8 cellular contexts compared by ENCODE assay signal in the genomic region with DNA sequence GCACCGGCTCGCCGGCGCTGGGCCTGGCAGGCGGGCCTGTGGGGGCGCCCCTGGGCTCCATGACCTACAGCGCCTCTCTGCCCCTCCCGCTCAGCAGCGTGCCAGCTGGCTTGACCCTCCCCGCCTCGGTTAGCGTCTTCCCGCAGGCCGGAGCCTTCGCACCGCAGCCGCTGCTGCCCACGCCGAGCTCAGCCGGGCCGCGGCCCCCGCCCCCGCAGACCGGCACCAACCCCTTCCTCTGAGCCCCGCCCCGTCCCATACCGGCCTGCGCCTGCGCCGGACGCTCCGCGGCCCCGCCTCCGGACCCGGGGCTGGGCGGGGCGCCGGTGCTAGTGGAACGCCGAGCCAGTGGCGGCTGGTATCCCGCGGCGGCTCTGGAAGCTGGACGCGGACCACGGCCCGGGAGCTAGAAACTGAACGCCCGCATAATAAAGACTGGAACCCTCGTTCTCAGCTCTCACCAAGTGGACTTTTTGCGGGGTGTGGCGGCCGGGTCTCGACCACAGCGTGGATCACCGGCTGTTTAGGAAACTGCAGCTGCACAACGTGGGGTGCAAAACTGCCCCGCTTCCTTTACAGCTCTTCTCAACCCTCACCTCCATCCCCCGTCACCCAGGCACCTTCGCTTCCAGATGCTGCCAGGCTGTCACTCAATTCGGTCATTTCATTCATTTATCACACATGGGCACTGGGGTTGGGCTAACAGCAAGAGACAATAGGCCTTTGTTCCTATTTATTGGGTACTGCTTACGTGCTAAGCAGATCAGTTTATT. TPM values are rescaled to one million over a fixed set of nuclear protein-coding genes. Genes with fewer than 3 reads are reported as not detected.
DNase-seq lines count a peak whose midpoint lies in the region; ATAC-seq and TF ChIP-seq lines count a peak whose summit lies in the region.

No MANE protein-coding gene starts in this region.

- H3K36me3 ChIP-seq in DOHH2 (ENCODE audit: control insufficient read depth, low read length), result no peaks in the 10 kb centered on the region
- H3K36me3 ChIP-seq in KMS-11 (ENCODE audit: insufficient read depth), result no peaks in the 10 kb centered on the region
- H3K36me3 ChIP-seq in neuron (ENCODE audit: insufficient read depth, low read length), result no peaks in the 10 kb centered on the region

- TF ChIP-seq CTCF in DOHH2 (IDR thresholded peaks at IDR 0.05; ENCODE audit: low read depth, low read length, poor library complexity, severe bottlenecking), result peak; percentile 52
- TF ChIP-seq CTCF in KMS-11 (conservative IDR thresholded peaks at IDR 0.05; ENCODE audit: low read depth, low read length), result no peak
- peak; percentile 24 for TF ChIP-seq CTCF in foreskin keratinocyte (conservative IDR thresholded peaks at IDR 0.05)

- peak; percentile 62 for TF ChIP-seq POLR2A in Raji (IDR thresholded peaks at IDR 0.05; ENCODE audit: insufficient read depth, low read depth, low read length)

- peak overlapping the region; percentile 0; the same call in 1 of the 2 replicates for H3K9ac ChIP-seq in KMS-11

- H3K9me3 ChIP-seq in DOHH2 (ENCODE audit: control insufficient read depth, insufficient read depth, low read length) (no peaks in the 10 kb centered on the region), neuron (ENCODE audit: low read length) (no peaks in the 10 kb centered on the region)

- peak; percentile 81 for ATAC-seq in GM21737 (IDR thresholded peaks at IDR 0.05; ENCODE audit: unreplicated experiment)
- ATAC-seq in foreskin keratinocyte, result peak; percentile 49

- no peaks in the 10 kb centered on the region for H3F3A ChIP-seq in DOHH2 (ENCODE audit: control insufficient read depth, insufficient read depth)

- H3K4me3 ChIP-seq in DOHH2 (ENCODE audit: low read length) (peak overlapping the region; percentile 85), KMS-11 (IDR thresholded peaks at IDR 0.05; ENCODE audit: insufficient read depth, low read depth, low read length) (no peak overlapping the region), neuron (ENCODE audit: low read length) (peak overlapping the region; percentile 56)

- H3K79me2 ChIP-seq in DOHH2 (ENCODE audit: control insufficient read depth, low read length), result no peaks in the 10 kb centered on the region
- no peaks in the 10 kb centered on the region for H3K79me2 ChIP-seq in KMS-11 (ENCODE audit: insufficient read depth, low read depth)

- H2AFZ ChIP-seq in KMS-11 (ENCODE audit: low read depth) (peak overlapping the region; percentile 93), neuron (ENCODE audit: low read depth, low read length) (peak overlapping the region; percentile 68)

- H3K27me3 ChIP-seq in DOHH2 (ENCODE audit: control insufficient read depth, low read length) (peaks cover 16% of the 10 kb centered on the region; the same call in 1 of the 2 replicates), KMS-11 (ENCODE audit: insufficient read depth, low read depth) (peaks cover 17% of the 10 kb centered on the region; the same call in 1 of the 2 replicates), foreskin keratinocyte (no peaks in the 10 kb centered on the region), neuron (ENCODE audit: insufficient read depth, low read length) (peaks cover 8% of the 10 kb centered on the region)

- H4K20me1 ChIP-seq in DOHH2 (ENCODE audit: control insufficient read depth, insufficient read depth, low read depth, low read length) (peaks cover 3% of the 10 kb centered on the region; the same call in 1 of the 2 replicates), KMS-11 (ENCODE audit: insufficient read depth) (no peaks in the 10 kb centered on the region)

- peak; percentile 77 for DNase-seq in activated gamma-delta T cell treated with Interleukin-2 at 50 U/mL for 16 hours
- peak in 1 of 2 donors; percentile 62 for DNase-seq in foreskin keratinocyte
- peak; percentile 65 for DNase-seq in stromal cell of bone marrow (ENCODE audit: low read depth)

- H3K4me2 ChIP-seq in DOHH2 (ENCODE audit: low read length) (peak overlapping the region; percentile 73), KMS-11 (peak overlapping the region; percentile 71)

- H3K27ac ChIP-seq in DOHH2 (ENCODE audit: low read depth, low read length) (no peak overlapping the region), KMS-11 (no peak overlapping the region), foreskin keratinocyte (no peak overlapping the region)

- peaks cover 16% of the 10 kb centered on the region for H3K4me1 ChIP-seq in DOHH2 (ENCODE audit: control insufficient read depth, low read length)
- peaks cover 11% of the 10 kb centered on the region for H3K4me1 ChIP-seq in KMS-11 (ENCODE audit: low read depth, poor library complexity, severe bottlenecking)
- H3K4me1 ChIP-seq in foreskin keratinocyte, result peaks cover 23% of the 10 kb centered on the region
- peaks cover 29% of the 10 kb centered on the region for H3K4me1 ChIP-seq in neuron (ENCODE audit: insufficient read depth, low read length)

- no peaks in the 10 kb centered on the region for H3K9me2 ChIP-seq in DOHH2 (replicated peaks; ENCODE audit: control insufficient read depth, low read length)

RNA-seq across cellular contexts. Expression of a gene that starts 4.9 kb away (rescaled TPM):
- 33.8 and 53.6 TPM in 2 replicates for total RNA-seq in foreskin keratinocyte
- 25.1 and 46.4 TPM in 2 replicates for polyA plus RNA-seq in foreskin keratinocyte

RNA-seq across cellular contexts. Expression of a gene that starts 9.6 kb away (rescaled TPM):
- total RNA-seq in foreskin keratinocyte, result 124 and 225 TPM in 2 replicates
- 127 and 203 TPM in 2 replicates for polyA plus RNA-seq in foreskin keratinocyte

RNA-seq across cellular contexts. Expression of a gene that starts 18.4 kb away (rescaled TPM):
- total RNA-seq in foreskin keratinocyte, result 0.20 and 0.28 TPM in 2 replicates
- 0.07 and 0.18 TPM in 2 replicates for polyA plus RNA-seq in foreskin keratinocyte

RNA-seq across cellular contexts. Expression of a gene that starts 33.9 kb away (rescaled TPM):
- 7.8 and 13.7 TPM in 2 replicates for total RNA-seq in foreskin keratinocyte
- 5.3 and 10.1 TPM in 2 replicates for polyA plus RNA-seq in foreskin keratinocyte
